In genomic region chr9:91234523-91234922, GRCh38 we compare ENCODE assay signal across 12 cellular contexts.
"Had no signal": no experiment of that assay in that cellular context is flagged by ENCODE, and none has a peak within 500 bp of the region (broad histone marks: within the 10 kb centered on the region; RNA-seq: fewer than 3 reads in every experiment).

No MANE protein-coding gene starts in this region.

- H3K4me3 ChIP-seq: hepatocyte, skin epidermis, stomach, thoracic aorta had no signal

- H3K9me3 Mint-ChIP-seq: dendritic cell treated with granulocyte-macrophage colony-stimulating factor and Interleukin-4, amounts not matched to agents 40 ng/mL and 50 ng/mL, for 4 days had no signal

- H2AFZ ChIP-seq: hepatocyte, parathyroid adenoma had no signal

- DNase-seq: activated CD4-positive, CD25-positive, alpha-beta regulatory T cell treated with anti-CD3 and anti-CD28 coated beads, Interleukin-2, amount 50 U/mL, for 72 hours; amygdala; brain microvascular endothelial cell; stomach; T-helper 2 cell had no signal

- H3K27ac ChIP-seq: brain microvascular endothelial cell, hepatocyte, parathyroid adenoma, skin epidermis, stomach, thoracic aorta had no signal

- H3K27me3 ChIP-seq: brain microvascular endothelial cell, hepatocyte, stomach had no signal

- H3K27ac Mint-ChIP-seq: activated naive CD8-positive, alpha-beta T cell; activated T-helper 17 cell treated with anti-CD3 and anti-CD28 coated beads, Interleukin-2, amount 50 U/mL, for 72 hours; dendritic cell treated with granulocyte-macrophage colony-stimulating factor and Interleukin-4, amounts not matched to agents 40 ng/mL and 50 ng/mL, for 4 days had no signal

- H3K4me3 Mint-ChIP-seq: activated naive CD8-positive, alpha-beta T cell; activated T-helper 17 cell treated with anti-CD3 and anti-CD28 coated beads, Interleukin-2, amount 50 U/mL, for 72 hours; dendritic cell treated with granulocyte-macrophage colony-stimulating factor and Interleukin-4, amounts not matched to agents 40 ng/mL and 50 ng/mL, for 4 days had no signal

- H3K79me2 ChIP-seq: hepatocyte, parathyroid adenoma had no signal

- H3K4me1 ChIP-seq: parathyroid adenoma, stomach had no signal

- H3K27me3 Mint-ChIP-seq: activated naive CD8-positive, alpha-beta T cell; activated T-helper 17 cell treated with anti-CD3 and anti-CD28 coated beads, Interleukin-2, amount 50 U/mL, for 72 hours had no signal

- H3K4me2 ChIP-seq: hepatocyte had no signal

- ATAC-seq: activated T-helper 17 cell treated with anti-CD3 and anti-CD28 coated beads, Interleukin-2, amount 50 U/mL, for 72 hours had no signal

- H3K9ac ChIP-seq: parathyroid adenoma had no signal

- H3K36me3 ChIP-seq: brain microvascular endothelial cell, stomach, thoracic aorta had no signal

- H3K9me3 ChIP-seq: stomach, thoracic aorta had no signal
